In the genomic region with DNA sequence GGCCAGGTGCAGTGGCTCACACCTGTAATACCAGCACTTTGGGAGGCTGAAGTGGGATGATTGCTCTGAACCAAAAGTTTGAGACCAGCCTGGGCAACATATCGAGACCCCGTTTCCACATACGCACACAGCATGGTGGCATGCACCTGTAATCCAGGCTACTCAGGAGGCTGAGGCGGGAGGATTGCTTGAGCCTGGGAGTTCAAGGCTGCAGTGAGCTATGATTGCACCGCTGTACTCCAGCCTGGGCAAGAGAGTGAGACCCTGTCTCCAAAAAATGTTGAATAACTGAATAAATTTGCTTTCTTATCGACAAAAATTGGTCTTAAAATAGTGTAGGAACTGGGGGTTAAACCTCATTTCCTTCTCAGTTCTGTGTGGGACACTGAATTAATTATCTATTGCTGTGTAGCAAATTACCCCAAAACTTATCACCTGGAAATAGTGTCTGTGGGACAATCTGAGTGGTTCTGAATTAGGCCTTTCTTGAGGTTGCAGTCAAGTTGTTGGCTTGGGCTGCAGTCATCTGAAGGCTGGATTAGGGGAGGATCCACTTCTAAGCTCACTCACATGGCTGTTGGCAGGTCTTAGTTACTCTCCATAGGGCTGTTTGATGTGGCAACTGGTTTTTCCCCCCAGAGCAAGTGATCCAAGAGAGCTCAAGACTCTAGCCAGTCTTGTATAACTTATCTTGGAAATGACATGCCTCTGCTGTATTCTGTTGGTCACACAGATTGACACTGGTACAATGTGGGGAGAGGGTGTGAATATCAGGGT, we compare ENCODE assay signal across 12 cellular contexts. TPM values are rescaled to one million over a fixed set of nuclear protein-coding genes. Genes with fewer than 3 reads are reported as not detected.
DNase-seq lines count a peak whose midpoint lies in the region; TF ChIP-seq lines count a peak whose summit lies in the region.
"Had no signal": no experiment of that assay in that cellular context is flagged by ENCODE, and none has a peak within 500 bp of the region (broad histone marks: within the 10 kb centered on the region; RNA-seq: fewer than 3 reads in every experiment).

No MANE protein-coding gene starts in this region.

- TF ChIP-seq CTCF in SU-DHL-6 (IDR thresholded peaks at IDR 0.05; ENCODE audit: insufficient read depth, low read length, poor library complexity, severe bottlenecking) (no peak), fibroblast of lung (conservative IDR thresholded peaks at IDR 0.05 in 1 of 2, IDR thresholded peaks at IDR 0.05 in 1 of 2; ENCODE audit: low read depth in 1 of 2, low read length in 2 of 2) (no peak), smooth muscle cell (IDR thresholded peaks at IDR 0.05; ENCODE audit: borderline replicate concordance, insufficient read depth, poor library complexity, severe bottlenecking) (no peak), Peyer's patch (IDR thresholded peaks at IDR 0.05) (no peak)

- no peaks in the 10 kb centered on the region for H3K9me3 ChIP-seq in SU-DHL-6 (ENCODE audit: insufficient read depth, low read length)
- no peaks in the 10 kb centered on the region for H3K9me3 ChIP-seq in fibroblast of lung (ENCODE audit: control insufficient read depth, insufficient read depth, low read depth, low read length)
- no peaks in the 10 kb centered on the region for H3K9me3 ChIP-seq in smooth muscle cell (replicated peaks; ENCODE audit: low read depth)
- no peaks in the 10 kb centered on the region for H3K9me3 ChIP-seq in Peyer's patch
- H3K9me3 ChIP-seq: ascending aorta had no signal

- H3K4me1 Mint-ChIP-seq in T-helper 1 cell treated with Interleukin-12 subunit alpha and Interleukin-12 subunit beta and Interleukin-4 antibody, amounts not matched to agents 30 μg/mL and 1 μg/mL, for 36 hours (ENCODE audit: low read depth), result peaks cover 54% of the 10 kb centered on the region

- no peak overlapping the region for H3K27ac ChIP-seq in SU-DHL-6 (ENCODE audit: low read depth, low read length)
- H3K27ac ChIP-seq in fibroblast of lung (ENCODE audit: insufficient read depth, low read length), result no peak overlapping the region
- peak overlapping the region; percentile 90 for H3K27ac ChIP-seq in smooth muscle cell (ENCODE audit: low read depth)
- H3K27ac ChIP-seq in Peyer's patch, result no peak overlapping the region
- H3K27ac ChIP-seq: foreskin keratinocyte had no signal

- H4K20me1 ChIP-seq in SU-DHL-6 (ENCODE audit: low read depth, low read length) (no peaks in the 10 kb centered on the region), fibroblast of lung (ENCODE audit: control insufficient read depth, extremely low read depth, insufficient read depth, low read length) (no peaks in the 10 kb centered on the region), smooth muscle cell (ENCODE audit: low read depth) (peaks cover 40% of the 10 kb centered on the region)

- H3K79me2 ChIP-seq in SU-DHL-6 (ENCODE audit: insufficient read depth, low read length) (no peaks in the 10 kb centered on the region), fibroblast of lung (ENCODE audit: control insufficient read depth, insufficient read depth, low read length) (peaks cover 12% of the 10 kb centered on the region), smooth muscle cell (ENCODE audit: low read depth) (peaks cover 6% of the 10 kb centered on the region)

- peak overlapping the region; percentile 86 for H3K4me3 Mint-ChIP-seq in T-helper 1 cell treated with Interleukin-12 subunit alpha and Interleukin-12 subunit beta and Interleukin-4 antibody, amounts not matched to agents 30 μg/mL and 1 μg/mL, for 36 hours

- TF ChIP-seq POLR2A in Peyer's patch (IDR thresholded peaks at IDR 0.05), result no peak

- DNase-seq in T-helper 1 cell (no peak), fibroblast of lung (ENCODE audit: low read depth in 2 of 2) (no peak), smooth muscle cell (lab: John Stamatoyannopoulos, UW; ENCODE audit: unreplicated experiment) (no peak), cerebellar nuclear complex (lab: John Stamatoyannopoulos, UW) (no peak), NCI-H2107 treated with DMSO at 0.1 percent for 48 hours (lab: John Stamatoyannopoulos, UW; ENCODE audit: unreplicated experiment) (no peak), Peyer's patch (no peak)
- DNase-seq: ACHN, foreskin keratinocyte, occipital lobe had no signal

- H3K4me3 ChIP-seq in SU-DHL-6 (ENCODE audit: insufficient read depth, low read length, poor library complexity, severe bottlenecking) (no peak overlapping the region), fibroblast of lung (replicated peaks in 1 of 4; ENCODE audit: control extremely low read depth in 1 of 4, insufficient read depth in 1 of 4, low read depth in 3 of 4, low read length in 4 of 4) (peak overlapping the region in 1 of 4 experiments; percentile 91), smooth muscle cell (peak overlapping the region; percentile 79), Peyer's patch (peak overlapping the region in 2 of 4 donors; percentile 93 to 94)

- H3F3A ChIP-seq in SU-DHL-6 (ENCODE audit: insufficient read depth), result peaks cover 10% of the 10 kb centered on the region; the same call in 1 of the 2 replicates
- H3F3A ChIP-seq in smooth muscle cell (ENCODE audit: low read depth), result peaks cover 16% of the 10 kb centered on the region

- 81% methylated on average over 6 of the region's 6 CpGs for WGBS in smooth muscle cell (ENCODE audit: low lambda C conversion rate)

- H3K27me3 ChIP-seq in SU-DHL-6 (ENCODE audit: low read length) (no peaks in the 10 kb centered on the region), fibroblast of lung (ENCODE audit: control insufficient read depth, insufficient read depth, low read length) (no peaks in the 10 kb centered on the region), smooth muscle cell (ENCODE audit: low read depth) (no peaks in the 10 kb centered on the region), Peyer's patch (no peaks in the 10 kb centered on the region)
- H3K27me3 ChIP-seq: ascending aorta, foreskin keratinocyte had no signal

- peaks cover 31% of the 10 kb centered on the region for H3K4me1 ChIP-seq in fibroblast of lung (ENCODE audit: control insufficient read depth, extremely low read depth, insufficient read depth, low read length)
- H3K4me1 ChIP-seq in smooth muscle cell (ENCODE audit: low read depth), result peaks cover 26% of the 10 kb centered on the region
- H3K4me1 ChIP-seq in Peyer's patch, result peaks cover 0 to 48% (median 10%) of the 10 kb centered on the region in 4 donors

- peaks cover under 1% of the 10 kb centered on the region for H3K27me3 Mint-ChIP-seq in T-helper 1 cell treated with Interleukin-12 subunit alpha and Interleukin-12 subunit beta and Interleukin-4 antibody, amounts not matched to agents 30 μg/mL and 1 μg/mL, for 36 hours (ENCODE audit: low read depth)

- H2AFZ ChIP-seq in SU-DHL-6 (ENCODE audit: low read depth, low read length, severe bottlenecking) (no peak overlapping the region), fibroblast of lung (ENCODE audit: low read length) (no peak overlapping the region), smooth muscle cell (ENCODE audit: low read depth) (no peak overlapping the region)

- no peaks in the 10 kb centered on the region for H3K36me3 ChIP-seq in SU-DHL-6 (ENCODE audit: low read length)
- H3K36me3 ChIP-seq in fibroblast of lung (ENCODE audit: control insufficient read depth, insufficient read depth, low read length), result no peaks in the 10 kb centered on the region
- H3K36me3 ChIP-seq in smooth muscle cell (ENCODE audit: low read depth), result no peaks in the 10 kb centered on the region
- no peaks in the 10 kb centered on the region for H3K36me3 ChIP-seq in Peyer's patch
- H3K36me3 ChIP-seq: ascending aorta had no signal

- H3K27ac Mint-ChIP-seq in T-helper 1 cell treated with Interleukin-12 subunit alpha and Interleukin-12 subunit beta and Interleukin-4 antibody, amounts not matched to agents 30 μg/mL and 1 μg/mL, for 36 hours, result peak overlapping the region; percentile 9

- H3K9me3 Mint-ChIP-seq in T-helper 1 cell treated with Interleukin-12 subunit alpha and Interleukin-12 subunit beta and Interleukin-4 antibody, amounts not matched to agents 30 μg/mL and 1 μg/mL, for 36 hours, result no peaks in the 10 kb centered on the region

- H3K4me2 ChIP-seq in SU-DHL-6 (ENCODE audit: low read depth, low read length, poor library complexity, severe bottlenecking), result peak overlapping the region; percentile 82
- H3K4me2 ChIP-seq in fibroblast of lung (ENCODE audit: extremely low read depth, insufficient read depth, low read length), result peak overlapping the region; percentile 88
- H3K4me2 ChIP-seq in smooth muscle cell, result peak overlapping the region; percentile 96

- no peaks in the 10 kb centered on the region for H3K9me2 ChIP-seq in SU-DHL-6 (replicated peaks; ENCODE audit: insufficient read depth, low read length)

- no peak overlapping the region for H3K9ac ChIP-seq in SU-DHL-6 (ENCODE audit: low read length)
- no peak overlapping the region for H3K9ac ChIP-seq in fibroblast of lung (ENCODE audit: insufficient read depth, low read length)
- no peak overlapping the region for H3K9ac ChIP-seq in smooth muscle cell (ENCODE audit: low read depth)

- H3K36me3 Mint-ChIP-seq in T-helper 1 cell treated with Interleukin-12 subunit alpha and Interleukin-12 subunit beta and Interleukin-4 antibody, amounts not matched to agents 30 μg/mL and 1 μg/mL, for 36 hours (ENCODE audit: low read depth), result peaks cover 4% of the 10 kb centered on the region

RNA-seq across cellular contexts. Expression of gene SNX30, which starts 2.0 kb away (rescaled TPM):
- total RNA-seq in fibroblast of lung, result 20.3 and 20.6 TPM in 2 replicates
- polyA plus RNA-seq in fibroblast of lung, result 7.9 and 10.8 TPM in 2 replicates
- polyA plus RNA-seq in fibroblast of lung (2012), result 7.2 and 8.3 TPM in 2 replicates
- 7.1 and 8.4 TPM in 2 replicates for polyA minus RNA-seq in fibroblast of lung (ENCODE audit: low replicate concordance)
- total RNA-seq in smooth muscle cell, result 10.7 and 13.5 TPM in 2 replicates
- polyA plus RNA-seq in smooth muscle cell, result 2.1 and 3.6 TPM in 2 replicates
- total RNA-seq in Peyer's patch, result 10 to 100 TPM; 18.2 to 46.4 (median 26.2) TPM

RNA-seq across cellular contexts. Expression of gene INIP, which starts 34.6 kb away (rescaled TPM):
- 14.4 and 14.9 TPM in 2 replicates for total RNA-seq in fibroblast of lung
- polyA plus RNA-seq in fibroblast of lung, result 24.1 and 26.9 TPM in 2 replicates
- 15.9 and 16.2 TPM in 2 replicates for polyA plus RNA-seq in fibroblast of lung (2012)
- polyA minus RNA-seq in fibroblast of lung (ENCODE audit: low replicate concordance), result 4.4 and 14.2 TPM in 2 replicates
- 25.8 and 32.7 TPM in 2 replicates for total RNA-seq in smooth muscle cell
- 14.9 and 19.8 TPM in 2 replicates for polyA plus RNA-seq in smooth muscle cell
- total RNA-seq in Peyer's patch, result 10 to 100 TPM; 15.0 to 24.0 (median 21.3) TPM
